11 cellular contexts compared by ENCODE assay signal in genomic region chr14:59214702-59215302, GRCh38.
DNase-seq lines count a peak whose midpoint lies in the region; ATAC-seq and TF ChIP-seq lines count a peak whose summit lies in the region.
"Had no signal": no experiment of that assay in that cellular context is flagged by ENCODE, and none has a peak within 500 bp of the region (broad histone marks: within the 10 kb centered on the region; RNA-seq: fewer than 3 reads in every experiment).

No MANE protein-coding gene starts in this region.

- H3K4me1 ChIP-seq in OCI-LY1 (ENCODE audit: insufficient read depth, low read length, severe bottlenecking) = peaks cover 54% of the 10 kb centered on the region

- ATAC-seq in GM18907 (IDR thresholded peaks at IDR 0.05; ENCODE audit: unreplicated experiment) = peak; percentile 55
- peak; percentile 49 for ATAC-seq in GM21825 (IDR thresholded peaks at IDR 0.05; ENCODE audit: unreplicated experiment)
- ATAC-seq in stimulated activated naive B cell treated with anti-CD40 and anti-IgM and Interleukin-4, amounts not matched to agents 10 μg/mL and 1 μg/mL and 100 μg/mL, for 72 hours (replicated peaks) = peak; percentile 75 to 86
- no peak for ATAC-seq in GM18520 (IDR thresholded peaks at IDR 0.05; ENCODE audit: unreplicated experiment)

- H3K4me1 Mint-ChIP-seq in stimulated activated naive B cell treated with anti-CD40 and anti-IgM and Interleukin-4, amounts not matched to agents 10 μg/mL and 1 μg/mL and 100 μg/mL, for 72 hours = peaks cover 16 to 32% of the 10 kb centered on the region in 2 donors

- no peaks in the 10 kb centered on the region for H3K27me3 Mint-ChIP-seq in stimulated activated naive B cell treated with anti-CD40 and anti-IgM and Interleukin-4, amounts not matched to agents 10 μg/mL and 1 μg/mL and 100 μg/mL, for 72 hours

- no peak for DNase-seq in stimulated activated naive B cell treated with anti-CD40 and anti-IgM and Interleukin-4, amounts not matched to agents 10 μg/mL and 1 μg/mL and 100 μg/mL, for 72 hours
- no peak for DNase-seq in activated effector memory CD4-positive, alpha-beta T cell treated with Interleukin-2 at 50 U/mL for 16 hours
- no peak for DNase-seq in NCI-H2196 treated with DMSO at 0.1 percent for 48 hours (lab: John Stamatoyannopoulos, UW; ENCODE audit: unreplicated experiment)
- no peak for DNase-seq in activated CD4-positive, alpha-beta T cell treated with anti-CD3 and anti-CD28 coated beads, Interleukin-2, amount 50 U/mL, for 4 hours
- DNase-seq: NCI-H2171; stimulated activated CD4-positive, alpha-beta T cell treated with anti-CD3 and anti-CD28 coated beads, Interleukin-1b, Interleukin-23, amount 100 ng/mL, for 48 hours had no signal

- H3K27ac ChIP-seq in OCI-LY1 (ENCODE audit: low read depth, low read length, poor library complexity, severe bottlenecking) = peak overlapping the region; percentile 13
- H3K27ac ChIP-seq: Peyer's patch had no signal

- H3K4me2 ChIP-seq in OCI-LY1 (ENCODE audit: low read length) = no peak overlapping the region

- H2AFZ ChIP-seq in OCI-LY1 (ENCODE audit: low read length) = no peak overlapping the region

- TF ChIP-seq CTCF in OCI-LY1 (IDR thresholded peaks at IDR 0.05; ENCODE audit: low read length) = no peak

- H3K9me2 ChIP-seq in OCI-LY1 (ENCODE audit: low read depth, low read length) = no peaks in the 10 kb centered on the region

- H3K27ac Mint-ChIP-seq in stimulated activated naive B cell treated with anti-CD40 and anti-IgM and Interleukin-4, amounts not matched to agents 10 μg/mL and 1 μg/mL and 100 μg/mL, for 72 hours = no peak overlapping the region

- H4K20me1 ChIP-seq in OCI-LY1 (ENCODE audit: insufficient read depth, low read length) = no peaks in the 10 kb centered on the region

- no peaks in the 10 kb centered on the region for H3K9me3 ChIP-seq in OCI-LY1 (ENCODE audit: low read length)
- H3K9me3 ChIP-seq: Peyer's patch had no signal

- no peak overlapping the region for H3K4me3 ChIP-seq in OCI-LY1 (ENCODE audit: low read depth, low read length, poor library complexity, severe bottlenecking)
- H3K4me3 ChIP-seq: Peyer's patch had no signal

- no peaks in the 10 kb centered on the region for H3K9me3 Mint-ChIP-seq in stimulated activated naive B cell treated with anti-CD40 and anti-IgM and Interleukin-4, amounts not matched to agents 10 μg/mL and 1 μg/mL and 100 μg/mL, for 72 hours

- peaks cover 98% of the 10 kb centered on the region for H3K79me2 ChIP-seq in OCI-LY1 (ENCODE audit: insufficient read depth, low read length)

- peaks cover 0 to 6% of the 10 kb centered on the region in 2 donors for H3K36me3 Mint-ChIP-seq in stimulated activated naive B cell treated with anti-CD40 and anti-IgM and Interleukin-4, amounts not matched to agents 10 μg/mL and 1 μg/mL and 100 μg/mL, for 72 hours

- no peaks in the 10 kb centered on the region for H3K27me3 ChIP-seq in OCI-LY1 (ENCODE audit: insufficient read depth, low read length)
- H3K27me3 ChIP-seq: Peyer's patch had no signal

- no peak overlapping the region for H3K9ac ChIP-seq in OCI-LY1 (ENCODE audit: low read length)

- H3K4me3 Mint-ChIP-seq in stimulated activated naive B cell treated with anti-CD40 and anti-IgM and Interleukin-4, amounts not matched to agents 10 μg/mL and 1 μg/mL and 100 μg/mL, for 72 hours = no peak overlapping the region

- peaks cover 9% of the 10 kb centered on the region; the same call in 1 of the 2 replicates for H3K36me3 ChIP-seq in OCI-LY1 (ENCODE audit: insufficient read depth, low read length)
- H3K36me3 ChIP-seq: Peyer's patch had no signal

- no peaks in the 10 kb centered on the region for H3F3A ChIP-seq in OCI-LY1 (ENCODE audit: insufficient read depth, low read length)
